ENCODE assay signal across 1 cellular context in the genomic region with DNA sequence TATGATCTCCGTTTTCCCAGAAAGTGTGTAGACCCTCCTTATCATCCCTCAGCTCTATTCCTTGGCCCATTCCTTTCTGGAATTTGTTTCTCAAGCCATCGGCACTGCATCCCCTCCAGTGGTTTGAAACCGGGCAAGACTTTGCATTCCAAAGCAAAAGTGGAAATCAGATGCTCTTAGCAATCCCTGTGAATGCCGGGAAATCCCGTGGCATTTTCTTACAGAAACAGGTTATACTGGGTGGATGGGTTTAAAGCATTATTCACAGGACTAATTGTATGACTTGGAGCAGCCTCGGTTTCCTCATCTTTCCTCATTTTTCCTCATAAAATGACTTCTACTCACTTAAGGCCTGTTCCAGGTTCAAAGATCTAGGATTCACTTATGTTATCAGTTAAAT.
TF ChIP-seq lines count a peak whose summit lies in the region.

No MANE protein-coding gene starts in this region.

TF ChIP-seq in GM23338, 12 proteins besides CTCF, POLR2A, EP300 and RAD21 (continued from another document):
- TF ChIP-seq, protein P1, sequence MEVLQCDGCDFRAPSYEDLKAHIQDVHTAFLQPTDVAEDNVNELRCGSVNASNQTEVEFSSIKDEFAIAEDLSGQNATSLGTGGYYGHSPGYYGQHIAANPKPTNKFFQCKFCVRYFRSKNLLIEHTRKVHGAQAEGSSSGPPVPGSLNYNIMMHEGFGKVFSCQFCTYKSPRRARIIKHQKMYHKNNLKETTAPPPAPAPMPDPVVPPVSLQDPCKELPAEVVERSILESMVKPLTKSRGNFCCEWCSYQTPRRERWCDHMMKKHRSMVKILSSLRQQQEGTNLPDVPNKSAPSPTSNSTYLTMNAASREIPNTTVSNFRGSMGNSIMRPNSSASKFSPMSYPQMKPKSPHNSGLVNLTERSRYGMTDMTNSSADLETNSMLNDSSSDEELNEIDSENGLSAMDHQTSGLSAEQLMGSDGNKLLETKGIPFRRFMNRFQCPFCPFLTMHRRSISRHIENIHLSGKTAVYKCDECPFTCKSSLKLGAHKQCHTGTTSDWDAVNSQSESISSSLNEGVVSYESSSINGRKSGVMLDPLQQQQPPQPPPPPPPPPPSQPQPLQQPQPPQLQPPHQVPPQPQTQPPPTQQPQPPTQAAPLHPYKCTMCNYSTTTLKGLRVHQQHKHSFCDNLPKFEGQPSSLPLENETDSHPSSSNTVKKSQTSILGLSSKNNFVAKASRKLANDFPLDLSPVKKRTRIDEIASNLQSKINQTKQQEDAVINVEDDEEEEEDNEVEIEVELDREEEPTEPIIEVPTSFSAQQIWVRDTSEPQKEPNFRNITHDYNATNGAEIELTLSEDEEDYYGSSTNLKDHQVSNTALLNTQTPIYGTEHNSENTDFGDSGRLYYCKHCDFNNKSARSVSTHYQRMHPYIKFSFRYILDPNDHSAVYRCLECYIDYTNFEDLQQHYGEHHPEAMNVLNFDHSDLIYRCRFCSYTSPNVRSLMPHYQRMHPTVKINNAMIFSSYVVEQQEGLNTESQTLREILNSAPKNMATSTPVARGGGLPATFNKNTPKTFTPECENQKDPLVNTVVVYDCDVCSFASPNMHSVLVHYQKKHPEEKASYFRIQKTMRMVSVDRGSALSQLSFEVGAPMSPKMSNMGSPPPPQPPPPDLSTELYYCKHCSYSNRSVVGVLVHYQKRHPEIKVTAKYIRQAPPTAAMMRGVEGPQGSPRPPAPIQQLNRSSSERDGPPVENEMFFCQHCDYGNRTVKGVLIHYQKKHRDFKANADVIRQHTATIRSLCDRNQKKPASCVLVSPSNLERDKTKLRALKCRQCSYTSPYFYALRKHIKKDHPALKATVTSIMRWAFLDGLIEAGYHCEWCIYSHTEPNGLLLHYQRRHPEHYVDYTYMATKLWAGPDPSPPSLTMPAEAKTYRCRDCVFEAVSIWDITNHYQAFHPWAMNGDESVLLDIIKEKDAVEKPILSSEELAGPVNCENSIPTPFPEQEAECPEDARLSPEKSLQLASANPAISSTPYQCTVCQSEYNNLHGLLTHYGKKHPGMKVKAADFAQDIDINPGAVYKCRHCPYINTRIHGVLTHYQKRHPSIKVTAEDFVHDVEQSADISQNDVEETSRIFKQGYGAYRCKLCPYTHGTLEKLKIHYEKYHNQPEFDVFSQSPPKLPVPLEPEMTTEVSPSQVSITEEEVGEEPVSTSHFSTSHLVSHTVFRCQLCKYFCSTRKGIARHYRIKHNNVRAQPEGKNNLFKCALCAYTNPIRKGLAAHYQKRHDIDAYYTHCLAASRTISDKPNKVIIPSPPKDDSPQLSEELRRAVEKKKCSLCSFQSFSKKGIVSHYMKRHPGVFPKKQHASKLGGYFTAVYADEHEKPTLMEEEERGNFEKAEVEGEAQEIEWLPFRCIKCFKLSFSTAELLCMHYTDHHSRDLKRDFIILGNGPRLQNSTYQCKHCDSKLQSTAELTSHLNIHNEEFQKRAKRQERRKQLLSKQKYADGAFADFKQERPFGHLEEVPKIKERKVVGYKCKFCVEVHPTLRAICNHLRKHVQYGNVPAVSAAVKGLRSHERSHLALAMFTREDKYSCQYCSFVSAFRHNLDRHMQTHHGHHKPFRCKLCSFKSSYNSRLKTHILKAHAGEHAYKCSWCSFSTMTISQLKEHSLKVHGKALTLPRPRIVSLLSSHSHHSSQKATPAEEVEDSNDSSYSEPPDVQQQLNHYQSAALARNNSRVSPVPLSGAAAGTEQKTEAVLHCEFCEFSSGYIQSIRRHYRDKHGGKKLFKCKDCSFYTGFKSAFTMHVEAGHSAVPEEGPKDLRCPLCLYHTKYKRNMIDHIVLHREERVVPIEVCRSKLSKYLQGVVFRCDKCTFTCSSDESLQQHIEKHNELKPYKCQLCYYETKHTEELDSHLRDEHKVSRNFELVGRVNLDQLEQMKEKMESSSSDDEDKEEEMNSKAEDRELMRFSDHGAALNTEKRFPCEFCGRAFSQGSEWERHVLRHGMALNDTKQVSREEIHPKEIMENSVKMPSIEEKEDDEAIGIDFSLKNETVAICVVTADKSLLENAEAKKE (CRISPR knock-in tag; IDR thresholded peaks at IDR 0.05), result no peak
- no peak for TF ChIP-seq EZH2phosphoT487 (IDR thresholded peaks at IDR 0.05; ENCODE audit: unreplicated experiment)
- TF ChIP-seq, protein P2, sequence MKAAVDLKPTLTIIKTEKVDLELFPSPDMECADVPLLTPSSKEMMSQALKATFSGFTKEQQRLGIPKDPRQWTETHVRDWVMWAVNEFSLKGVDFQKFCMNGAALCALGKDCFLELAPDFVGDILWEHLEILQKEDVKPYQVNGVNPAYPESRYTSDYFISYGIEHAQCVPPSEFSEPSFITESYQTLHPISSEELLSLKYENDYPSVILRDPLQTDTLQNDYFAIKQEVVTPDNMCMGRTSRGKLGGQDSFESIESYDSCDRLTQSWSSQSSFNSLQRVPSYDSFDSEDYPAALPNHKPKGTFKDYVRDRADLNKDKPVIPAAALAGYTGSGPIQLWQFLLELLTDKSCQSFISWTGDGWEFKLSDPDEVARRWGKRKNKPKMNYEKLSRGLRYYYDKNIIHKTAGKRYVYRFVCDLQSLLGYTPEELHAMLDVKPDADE (IDR thresholded peaks at IDR 0.05), result no peak
- TF ChIP-seq NANOG (IDR thresholded peaks at IDR 0.05; ENCODE audit: borderline replicate concordance), result no peak
- no peak for TF ChIP-seq CREB1 (CRISPR knock-in tag; IDR thresholded peaks at IDR 0.05; ENCODE audit: low read depth)
- TF ChIP-seq STAT1 (IDR thresholded peaks at IDR 0.05; ENCODE audit: unreplicated experiment), result no peak
- TF ChIP-seq JUNB (IDR thresholded peaks at IDR 0.05; ENCODE audit: unreplicated experiment), result no peak
- no peak for TF ChIP-seq POLR2AphosphoS5 (IDR thresholded peaks at IDR 0.05; ENCODE audit: low read depth)
- no peak for TF ChIP-seq ZNF331 (CRISPR knock-in tag; IDR thresholded peaks at IDR 0.05; ENCODE audit: low read depth)
- TF ChIP-seq, protein P3, sequence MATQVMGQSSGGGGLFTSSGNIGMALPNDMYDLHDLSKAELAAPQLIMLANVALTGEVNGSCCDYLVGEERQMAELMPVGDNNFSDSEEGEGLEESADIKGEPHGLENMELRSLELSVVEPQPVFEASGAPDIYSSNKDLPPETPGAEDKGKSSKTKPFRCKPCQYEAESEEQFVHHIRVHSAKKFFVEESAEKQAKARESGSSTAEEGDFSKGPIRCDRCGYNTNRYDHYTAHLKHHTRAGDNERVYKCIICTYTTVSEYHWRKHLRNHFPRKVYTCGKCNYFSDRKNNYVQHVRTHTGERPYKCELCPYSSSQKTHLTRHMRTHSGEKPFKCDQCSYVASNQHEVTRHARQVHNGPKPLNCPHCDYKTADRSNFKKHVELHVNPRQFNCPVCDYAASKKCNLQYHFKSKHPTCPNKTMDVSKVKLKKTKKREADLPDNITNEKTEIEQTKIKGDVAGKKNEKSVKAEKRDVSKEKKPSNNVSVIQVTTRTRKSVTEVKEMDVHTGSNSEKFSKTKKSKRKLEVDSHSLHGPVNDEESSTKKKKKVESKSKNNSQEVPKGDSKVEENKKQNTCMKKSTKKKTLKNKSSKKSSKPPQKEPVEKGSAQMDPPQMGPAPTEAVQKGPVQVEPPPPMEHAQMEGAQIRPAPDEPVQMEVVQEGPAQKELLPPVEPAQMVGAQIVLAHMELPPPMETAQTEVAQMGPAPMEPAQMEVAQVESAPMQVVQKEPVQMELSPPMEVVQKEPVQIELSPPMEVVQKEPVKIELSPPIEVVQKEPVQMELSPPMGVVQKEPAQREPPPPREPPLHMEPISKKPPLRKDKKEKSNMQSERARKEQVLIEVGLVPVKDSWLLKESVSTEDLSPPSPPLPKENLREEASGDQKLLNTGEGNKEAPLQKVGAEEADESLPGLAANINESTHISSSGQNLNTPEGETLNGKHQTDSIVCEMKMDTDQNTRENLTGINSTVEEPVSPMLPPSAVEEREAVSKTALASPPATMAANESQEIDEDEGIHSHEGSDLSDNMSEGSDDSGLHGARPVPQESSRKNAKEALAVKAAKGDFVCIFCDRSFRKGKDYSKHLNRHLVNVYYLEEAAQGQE (IDR thresholded peaks at IDR 0.05; ENCODE audit: unreplicated experiment), result no peak
- no peak for TF ChIP-seq EZH2 (IDR thresholded peaks at IDR 0.05; ENCODE audit: low read depth, unreplicated experiment)
TF ChIP-seq in GM23338: peak in this region for 0.
